ENCODE assay signal across 27 cellular contexts in genomic region chr18:24979223-24979622, GRCh38.
"Had no signal": no experiment of that assay in that cellular context is flagged by ENCODE, and none has a peak within 500 bp of the region (broad histone marks: within the 10 kb centered on the region; RNA-seq: fewer than 3 reads in every experiment).

No MANE protein-coding gene starts in this region.

- H3K9ac ChIP-seq: parathyroid adenoma had no signal

- H3K27ac Mint-ChIP-seq: mesothelial cell of epicardium; natural killer cell; stimulated activated naive B cell treated with anti-CD40 and anti-IgM and Interleukin-4, amounts not matched to agents 10 μg/mL and 1 μg/mL and 100 μg/mL, for 72 hours had no signal

- H3K36me3 Mint-ChIP-seq: mesothelial cell of epicardium; naive B cell; natural killer cell; stimulated activated naive B cell treated with anti-CD40 and anti-IgM and Interleukin-4, amounts not matched to agents 10 μg/mL and 1 μg/mL and 100 μg/mL, for 72 hours had no signal

- H3K27ac ChIP-seq: lower lobe of right lung, neutrophil, parathyroid adenoma, psoas muscle, right atrium auricular region, right lobe of liver, stomach, testis, thyroid gland, transverse colon, upper lobe of left lung, vagina had no signal

- H3K4me1 ChIP-seq: lower lobe of right lung, parathyroid adenoma, right lobe of liver, stomach, testis, thyroid gland, transverse colon, upper lobe of left lung, vagina had no signal

- H3K4me1 Mint-ChIP-seq: naive B cell; natural killer cell; stimulated activated naive B cell treated with anti-CD40 and anti-IgM and Interleukin-4, amounts not matched to agents 10 μg/mL and 1 μg/mL and 100 μg/mL, for 72 hours had no signal

- H3K9me3 Mint-ChIP-seq: mesothelial cell of epicardium; naive B cell; natural killer cell; stimulated activated naive B cell treated with anti-CD40 and anti-IgM and Interleukin-4, amounts not matched to agents 10 μg/mL and 1 μg/mL and 100 μg/mL, for 72 hours had no signal

- ATAC-seq: left cardiac atrium; left lobe of liver; lower lobe of right lung; natural killer cell; psoas muscle; right lobe of liver; stimulated activated naive B cell treated with anti-CD40 and anti-IgM and Interleukin-4, amounts not matched to agents 10 μg/mL and 1 μg/mL and 100 μg/mL, for 72 hours; stimulated activated naive CD8-positive, alpha-beta T cell treated with anti-CD3 and anti-CD28 coated beads, Interleukin-15, Interleukin-2, amounts not matched to agents 100 U/mL and 50 U/mL, for 24 hours had no signal

- H3K79me2 ChIP-seq: parathyroid adenoma had no signal

- H2AFZ ChIP-seq: parathyroid adenoma had no signal

- H3K4me2 ChIP-seq: smooth muscle cell had no signal

- H3K27me3 ChIP-seq: neutrophil, right atrium auricular region, right lobe of liver, stomach, testis, thyroid gland, transverse colon, upper lobe of left lung, vagina had no signal

- DNase-seq: hippocampal formation; kidney glomerular epithelial cell; left cardiac atrium; lower lobe of right lung; mammary epithelial cell; mesenchymal stem cell; naive B cell; natural killer cell; occipital lobe; psoas muscle; right lobe of liver; stimulated activated CD4-positive, alpha-beta T cell treated with anti-CD3 and anti-CD28 coated beads, Interleukin-1b, Interleukin-23, amount 100 ng/mL, for 48 hours; stimulated activated CD4-positive, alpha-beta T cell treated with anti-CD3 and anti-CD28 coated beads, Interleukin-4, amount 100 ng/mL, for 1 hour; stimulated activated naive B cell treated with anti-CD40 and anti-IgM and Interleukin-4, amounts not matched to agents 10 μg/mL and 1 μg/mL and 100 μg/mL, for 72 hours; stimulated activated naive CD8-positive, alpha-beta T cell treated with anti-CD3 and anti-CD28 coated beads, Interleukin-15, Interleukin-2, amounts not matched to agents 100 U/mL and 50 U/mL, for 24 hours; stomach; testis; thyroid gland; transverse colon; upper lobe of left lung had no signal

- H3K4me3 Mint-ChIP-seq: mesothelial cell of epicardium; naive B cell; natural killer cell; stimulated activated naive B cell treated with anti-CD40 and anti-IgM and Interleukin-4, amounts not matched to agents 10 μg/mL and 1 μg/mL and 100 μg/mL, for 72 hours had no signal

- H3K9me3 ChIP-seq: lower lobe of right lung, neutrophil, psoas muscle, right atrium auricular region, right lobe of liver, stomach, testis, thyroid gland, transverse colon, upper lobe of left lung, vagina had no signal

- H3K4me3 ChIP-seq: lower lobe of right lung, psoas muscle, right atrium auricular region, right lobe of liver, smooth muscle cell, stomach, testis, thyroid gland, transverse colon, upper lobe of left lung, vagina had no signal

- H3K36me3 ChIP-seq: lower lobe of right lung, neutrophil, right atrium auricular region, right lobe of liver, stomach, thyroid gland, transverse colon, upper lobe of left lung, vagina had no signal
